Comparison of ENCODE assay signal across 8 cellular contexts in the genomic region with DNA sequence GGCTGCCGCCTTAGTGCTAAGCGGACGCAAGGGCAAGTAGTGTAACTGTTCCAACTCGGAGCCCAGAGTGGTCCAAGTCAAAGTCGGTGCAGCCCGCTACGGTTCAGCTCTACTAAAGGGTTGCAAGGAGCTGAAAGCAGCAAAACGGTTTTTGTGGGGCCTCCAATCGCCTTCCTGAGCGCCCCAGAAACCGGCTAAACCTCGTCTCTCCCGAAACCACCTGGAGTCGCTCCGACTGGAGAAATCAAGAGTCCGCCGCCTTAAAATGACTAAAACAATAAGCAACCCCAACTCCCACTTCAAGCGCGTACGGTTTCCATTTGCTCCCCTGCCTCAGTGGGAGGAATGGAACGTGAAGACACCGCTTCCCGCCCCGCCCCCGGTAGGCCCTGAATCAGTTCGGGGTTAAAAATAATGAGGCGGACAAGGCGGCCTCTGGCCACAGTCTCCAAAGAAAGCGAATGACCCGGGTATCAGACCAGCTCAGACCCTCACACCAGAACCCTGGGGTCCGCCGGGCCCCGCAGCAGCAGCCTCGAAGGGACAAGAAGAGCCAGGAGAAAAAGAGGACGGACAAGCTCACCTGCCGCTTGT. TPM values are rescaled to one million over a fixed set of nuclear protein-coding genes. Genes with fewer than 3 reads are reported as not detected.
DNase-seq lines count a peak whose midpoint lies in the region; ATAC-seq and TF ChIP-seq lines count a peak whose summit lies in the region.

No MANE protein-coding gene starts in this region.

- peaks cover 63% of the 10 kb centered on the region for H3K79me2 ChIP-seq in PC-9 (ENCODE audit: low read depth)

- intact Hi-C loops in PC-9 (cut with micrococcal nuclease; ENCODE audit: unreplicated experiment), result loop anchor here (1.0 to 5.0 kb wide), 3 partner anchors 20 to 113 kb away; partner anchors contain the start of genes ZNF592 and ZSCAN2

- no peaks in the 10 kb centered on the region for H3K27me3 Mint-ChIP-seq in CD4-positive, CD25-positive, alpha-beta regulatory T cell

- peaks cover 39% of the 10 kb centered on the region for H3K4me1 ChIP-seq in CD4-positive, CD25-positive, alpha-beta regulatory T cell (ENCODE audit: control insufficient read depth, insufficient read depth, low read length, poor library complexity, severe bottlenecking)
- peaks cover 15% of the 10 kb centered on the region for H3K4me1 ChIP-seq in PC-9 (replicated peaks; ENCODE audit: insufficient read depth)

- CTCF ChIA-PET in PC-9 (lab: Charles Lee), result interaction anchor here (0.8 to 1.6 kb wide), 3 partner anchors 12 to 105 kb away, joined by 3 to 8 read pairs (median 3); no protein-coding TSS in a partner anchor

- peak overlapping the region; percentile 97 to 99 (median 98) for H3K4me3 Mint-ChIP-seq in CD4-positive, CD25-positive, alpha-beta regulatory T cell

- H3K27me3 ChIP-seq in CD4-positive, CD25-positive, alpha-beta regulatory T cell (ENCODE audit: control insufficient read depth, insufficient read depth, low read length), result no peaks in the 10 kb centered on the region
- no peaks in the 10 kb centered on the region for H3K27me3 ChIP-seq in H7 (ENCODE audit: control insufficient read depth, insufficient read depth, low read length)
- H3K27me3 ChIP-seq in PC-9 (ENCODE audit: insufficient read depth, low read depth), result no peaks in the 10 kb centered on the region

- peak overlapping the region; percentile 96 to 99 (median 98) for H3K27ac Mint-ChIP-seq in CD4-positive, CD25-positive, alpha-beta regulatory T cell

- H3K4me1 Mint-ChIP-seq in CD4-positive, CD25-positive, alpha-beta regulatory T cell, result peaks cover 17 to 74% (median 42%) of the 10 kb centered on the region in 4 donors

- H3K36me3 Mint-ChIP-seq in CD4-positive, CD25-positive, alpha-beta regulatory T cell, result peaks cover 9% of the 10 kb centered on the region

- H3K4me2 ChIP-seq in PC-9, result peak overlapping the region; percentile 94

- H3K9me3 Mint-ChIP-seq in CD4-positive, CD25-positive, alpha-beta regulatory T cell, result peaks cover 0 to 3% (median 0%) of the 10 kb centered on the region in 7 donors

- TF ChIP-seq CTCF in PC-9 (conservative IDR thresholded peaks at IDR 0.05) (no peak), astrocyte of the spinal cord (IDR thresholded peaks at IDR 0.05; ENCODE audit: low read depth, low read length) (no peak)

- peaks cover 11% of the 10 kb centered on the region for H3K36me3 ChIP-seq in CD4-positive, CD25-positive, alpha-beta regulatory T cell (ENCODE audit: control insufficient read depth, insufficient read depth, low read length)
- H3K36me3 ChIP-seq in H7 (replicated peaks; ENCODE audit: control insufficient read depth, insufficient read depth, low read length), result peaks cover 4% of the 10 kb centered on the region
- H3K36me3 ChIP-seq in PC-9 (ENCODE audit: low read depth), result peaks cover 14% of the 10 kb centered on the region; the same call in 1 of the 2 replicates

- peak overlapping the region; percentile 100 for H3K4me3 ChIP-seq in CD4-positive, CD25-positive, alpha-beta regulatory T cell (ENCODE audit: low read depth, low read length)
- H3K4me3 ChIP-seq in H7 (ENCODE audit: insufficient read depth, low read depth, low read length) (peak overlapping the region; percentile 71), PC-9 (peak overlapping the region; percentile 67), astrocyte of the spinal cord (ENCODE audit: low read depth, low read length) (peak overlapping the region; percentile 95)

- no peaks in the 10 kb centered on the region for H3K9me3 ChIP-seq in CD4-positive, CD25-positive, alpha-beta regulatory T cell (ENCODE audit: control insufficient read depth in 2 of 2, low read length in 2 of 2)
- H3K9me3 ChIP-seq in PC-9 (ENCODE audit: insufficient read depth, low read depth), result no peaks in the 10 kb centered on the region

- H2AFZ ChIP-seq in PC-9, result peak overlapping the region; percentile 85

- no peaks in the 10 kb centered on the region for H3K9me2 ChIP-seq in PC-9 (ENCODE audit: insufficient read depth)

- ATAC-seq in CD4-positive, CD25-positive, alpha-beta regulatory T cell (ENCODE audit: low read depth in 2 of 2), result no peak
- no peak for ATAC-seq in HG02884 (IDR thresholded peaks at IDR 0.05; ENCODE audit: unreplicated experiment)

- peaks cover 37% of the 10 kb centered on the region for H4K20me1 ChIP-seq in PC-9 (ENCODE audit: insufficient read depth)

- in situ Hi-C loops in astrocyte of the spinal cord (cut with HindIII; ENCODE audit: low sequenced_read_pairs), result no loop called here

- peaks cover 19% of the 10 kb centered on the region; the same call in 1 of the 2 replicates for H3F3A ChIP-seq in PC-9 (ENCODE audit: insufficient read depth, low read depth)

- H3K27ac ChIP-seq in CD4-positive, CD25-positive, alpha-beta regulatory T cell (ENCODE audit: insufficient read depth, low read length, poor library complexity, severe bottlenecking), result peak overlapping the region; percentile 81
- peak overlapping the region; percentile 85 for H3K27ac ChIP-seq in PC-9

- POLR2A ChIA-PET in PC-9 (lab: Charles Lee; ENCODE audit: unreplicated experiment), result interaction anchor here (0.7 to 1.9 kb wide), 2 partner anchors 20 to 22 kb away, joined by 7 to 31 read pairs; no protein-coding TSS in a partner anchor

- DNase-seq in CD4-positive, CD25-positive, alpha-beta regulatory T cell, result peak in 1 of 3 donors; percentile 18
- DNase-seq in H7 (peak; percentile 23), PC-9 (peak in 1 of 2 experiments; percentile 3), astrocyte of the spinal cord (ENCODE audit: low read depth, low spot score) (peak; percentile 43), islet precursor cell (peak; percentile 61), NCI-H1048 (lab: John Stamatoyannopoulos, UW) (no peak)
- DNase-seq in stimulated activated CD4-positive, alpha-beta T cell treated with anti-CD3 and anti-CD28 coated beads, Interleukin-12 subunit alpha, Interleukin-12 subunit beta, amount 100 ng/mL, for 4 hours, result peak; percentile 49

- BruUV-seq in PC-9 (replicated peaks; lab: Mats Ljungman, UMichigan), result TSS peak; percentile 41

RNA-seq across cellular contexts. Expression of gene SEC11A, which starts 0.4 kb away (rescaled TPM):
- 72.9 TPM for total RNA-seq in CD4-positive, CD25-positive, alpha-beta regulatory T cell
- 100 to 1,000 TPM; 152 to 186 (median 163) TPM for polyA plus RNA-seq in CD4-positive, CD25-positive, alpha-beta regulatory T cell
- total RNA-seq in H7 (2014; rRNA removed; shearing (Covaris generic)), result 153 and 187 TPM in 2 replicates
- 146 and 174 TPM in 2 replicates for total RNA-seq in PC-9 (2021)

RNA-seq across cellular contexts. Expression of gene ZNF592, which starts 32.9 kb away (rescaled TPM):
- total RNA-seq in CD4-positive, CD25-positive, alpha-beta regulatory T cell, result 39.8 TPM
- 1 to 10 TPM; 3.8 to 4.3 (median 4.2) TPM for polyA plus RNA-seq in CD4-positive, CD25-positive, alpha-beta regulatory T cell
- 17.0 and 17.6 TPM in 2 replicates for total RNA-seq in H7 (2014; rRNA removed; shearing (Covaris generic))
- total RNA-seq in PC-9 (2021), result 20.8 and 27.5 TPM in 2 replicates

RNA-seq across cellular contexts. Expression of gene NMB, which starts 57.5 kb away (rescaled TPM):
- total RNA-seq in CD4-positive, CD25-positive, alpha-beta regulatory T cell, result 2.2 TPM
- 1 to 10 TPM; 5.5 to 7.1 (median 6.7) TPM for polyA plus RNA-seq in CD4-positive, CD25-positive, alpha-beta regulatory T cell
- 13.5 and 19.4 TPM in 2 replicates for total RNA-seq in H7 (2014; rRNA removed; shearing (Covaris generic))
- total RNA-seq in PC-9 (2021), result 66.7 and 77.1 TPM in 2 replicates
